2 cellular contexts compared by ENCODE assay signal in genomic region chr14:101713641-101714349, GRCh38.
TF ChIP-seq lines count a peak whose summit lies in the region.

No MANE protein-coding gene starts in this region.

TF ChIP-seq in HepG2, 621 proteins besides CTCF, POLR2A, EP300 and RAD21:
- no peak for TF ChIP-seq SP4 (CRISPR knock-in tag; IDR thresholded peaks at IDR 0.05)
- TF ChIP-seq, protein P1, sequence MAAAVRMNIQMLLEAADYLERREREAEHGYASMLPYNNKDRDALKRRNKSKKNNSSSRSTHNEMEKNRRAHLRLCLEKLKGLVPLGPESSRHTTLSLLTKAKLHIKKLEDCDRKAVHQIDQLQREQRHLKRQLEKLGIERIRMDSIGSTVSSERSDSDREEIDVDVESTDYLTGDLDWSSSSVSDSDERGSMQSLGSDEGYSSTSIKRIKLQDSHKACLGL (CRISPR knock-in tag; IDR thresholded peaks at IDR 0.05) = no peak
- no peak for TF ChIP-seq EHMT2 (IDR thresholded peaks at IDR 0.05; ENCODE audit: borderline replicate concordance, low read depth, low read length)
- TF ChIP-seq JUNB (CRISPR knock-in tag; IDR thresholded peaks at IDR 0.05; ENCODE audit: borderline replicate concordance) = no peak
- no peak for TF ChIP-seq CBX5 (CRISPR knock-in tag; IDR thresholded peaks at IDR 0.05; ENCODE audit: borderline replicate concordance)
- TF ChIP-seq ZNF335 (CRISPR knock-in tag; IDR thresholded peaks at IDR 0.05) = no peak
- TF ChIP-seq ZNF263 (CRISPR knock-in tag; IDR thresholded peaks at IDR 0.05) = no peak
- no peak for TF ChIP-seq ZNF569 (CRISPR knock-in tag; IDR thresholded peaks at IDR 0.05; ENCODE audit: borderline replicate concordance)
- TF ChIP-seq, protein P2, sequence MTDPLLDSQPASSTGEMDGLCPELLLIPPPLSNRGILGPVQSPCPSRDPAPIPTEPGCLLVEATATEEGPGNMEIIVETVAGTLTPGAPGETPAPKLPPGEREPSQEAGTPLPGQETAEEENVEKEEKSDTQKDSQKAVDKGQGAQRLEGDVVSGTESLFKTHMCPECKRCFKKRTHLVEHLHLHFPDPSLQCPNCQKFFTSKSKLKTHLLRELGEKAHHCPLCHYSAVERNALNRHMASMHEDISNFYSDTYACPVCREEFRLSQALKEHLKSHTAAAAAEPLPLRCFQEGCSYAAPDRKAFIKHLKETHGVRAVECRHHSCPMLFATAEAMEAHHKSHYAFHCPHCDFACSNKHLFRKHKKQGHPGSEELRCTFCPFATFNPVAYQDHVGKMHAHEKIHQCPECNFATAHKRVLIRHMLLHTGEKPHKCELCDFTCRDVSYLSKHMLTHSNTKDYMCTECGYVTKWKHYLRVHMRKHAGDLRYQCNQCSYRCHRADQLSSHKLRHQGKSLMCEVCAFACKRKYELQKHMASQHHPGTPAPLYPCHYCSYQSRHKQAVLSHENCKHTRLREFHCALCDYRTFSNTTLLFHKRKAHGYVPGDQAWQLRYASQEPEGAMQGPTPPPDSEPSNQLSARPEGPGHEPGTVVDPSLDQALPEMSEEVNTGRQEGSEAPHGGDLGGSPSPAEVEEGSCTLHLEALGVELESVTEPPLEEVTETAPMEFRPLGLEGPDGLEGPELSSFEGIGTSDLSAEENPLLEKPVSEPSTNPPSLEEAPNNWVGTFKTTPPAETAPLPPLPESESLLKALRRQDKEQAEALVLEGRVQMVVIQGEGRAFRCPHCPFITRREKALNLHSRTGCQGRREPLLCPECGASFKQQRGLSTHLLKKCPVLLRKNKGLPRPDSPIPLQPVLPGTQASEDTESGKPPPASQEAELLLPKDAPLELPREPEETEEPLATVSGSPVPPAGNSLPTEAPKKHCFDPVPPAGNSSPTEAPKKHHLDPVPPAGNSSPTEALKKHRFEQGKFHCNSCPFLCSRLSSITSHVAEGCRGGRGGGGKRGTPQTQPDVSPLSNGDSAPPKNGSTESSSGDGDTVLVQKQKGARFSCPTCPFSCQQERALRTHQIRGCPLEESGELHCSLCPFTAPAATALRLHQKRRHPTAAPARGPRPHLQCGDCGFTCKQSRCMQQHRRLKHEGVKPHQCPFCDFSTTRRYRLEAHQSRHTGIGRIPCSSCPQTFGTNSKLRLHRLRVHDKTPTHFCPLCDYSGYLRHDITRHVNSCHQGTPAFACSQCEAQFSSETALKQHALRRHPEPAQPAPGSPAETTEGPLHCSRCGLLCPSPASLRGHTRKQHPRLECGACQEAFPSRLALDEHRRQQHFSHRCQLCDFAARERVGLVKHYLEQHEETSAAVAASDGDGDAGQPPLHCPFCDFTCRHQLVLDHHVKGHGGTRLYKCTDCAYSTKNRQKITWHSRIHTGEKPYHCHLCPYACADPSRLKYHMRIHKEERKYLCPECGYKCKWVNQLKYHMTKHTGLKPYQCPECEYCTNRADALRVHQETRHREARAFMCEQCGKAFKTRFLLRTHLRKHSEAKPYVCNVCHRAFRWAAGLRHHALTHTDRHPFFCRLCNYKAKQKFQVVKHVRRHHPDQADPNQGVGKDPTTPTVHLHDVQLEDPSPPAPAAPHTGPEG (CRISPR knock-in tag; IDR thresholded peaks at IDR 0.05) = no peak
- TF ChIP-seq ZFP82 (CRISPR knock-in tag; IDR thresholded peaks at IDR 0.05; ENCODE audit: borderline replicate concordance) = no peak
- TF ChIP-seq, protein P3, sequence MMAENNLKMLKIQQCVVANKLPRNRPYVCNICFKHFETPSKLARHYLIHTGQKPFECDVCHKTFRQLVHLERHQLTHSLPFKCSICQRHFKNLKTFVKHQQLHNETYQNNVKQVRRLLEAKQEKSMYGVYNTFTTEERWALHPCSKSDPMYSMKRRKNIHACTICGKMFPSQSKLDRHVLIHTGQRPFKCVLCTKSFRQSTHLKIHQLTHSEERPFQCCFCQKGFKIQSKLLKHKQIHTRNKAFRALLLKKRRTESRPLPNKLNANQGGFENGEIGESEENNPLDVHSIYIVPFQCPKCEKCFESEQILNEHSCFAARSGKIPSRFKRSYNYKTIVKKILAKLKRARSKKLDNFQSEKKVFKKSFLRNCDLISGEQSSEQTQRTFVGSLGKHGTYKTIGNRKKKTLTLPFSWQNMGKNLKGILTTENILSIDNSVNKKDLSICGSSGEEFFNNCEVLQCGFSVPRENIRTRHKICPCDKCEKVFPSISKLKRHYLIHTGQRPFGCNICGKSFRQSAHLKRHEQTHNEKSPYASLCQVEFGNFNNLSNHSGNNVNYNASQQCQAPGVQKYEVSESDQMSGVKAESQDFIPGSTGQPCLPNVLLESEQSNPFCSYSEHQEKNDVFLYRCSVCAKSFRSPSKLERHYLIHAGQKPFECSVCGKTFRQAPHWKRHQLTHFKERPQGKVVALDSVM (CRISPR knock-in tag; IDR thresholded peaks at IDR 0.05) = no peak
- TF ChIP-seq PBX3 (CRISPR knock-in tag; IDR thresholded peaks at IDR 0.05; ENCODE audit: borderline replicate concordance) = no peak
TF ChIP-seq in HepG2: peak in this region for 0.

TF ChIP-seq in GM23338, 12 proteins besides CTCF, POLR2A, EP300 and RAD21:
- no peak for TF ChIP-seq JUNB (IDR thresholded peaks at IDR 0.05; ENCODE audit: unreplicated experiment)
- TF ChIP-seq REST (IDR thresholded peaks at IDR 0.05; ENCODE audit: unreplicated experiment) = no peak
- TF ChIP-seq ZNF331 (CRISPR knock-in tag; IDR thresholded peaks at IDR 0.05; ENCODE audit: low read depth) = no peak
- TF ChIP-seq EZH2 (IDR thresholded peaks at IDR 0.05; ENCODE audit: low read depth, unreplicated experiment) = no peak
- no peak for TF ChIP-seq CREB1 (CRISPR knock-in tag; IDR thresholded peaks at IDR 0.05; ENCODE audit: low read depth)
- no peak for TF ChIP-seq ETS1 (IDR thresholded peaks at IDR 0.05)
- TF ChIP-seq STAT1 (IDR thresholded peaks at IDR 0.05; ENCODE audit: unreplicated experiment) = no peak
- no peak for TF ChIP-seq ZNF114 (CRISPR knock-in tag; IDR thresholded peaks at IDR 0.05)
- no peak for TF ChIP-seq EZH2phosphoT487 (IDR thresholded peaks at IDR 0.05; ENCODE audit: unreplicated experiment)
- TF ChIP-seq NANOG (IDR thresholded peaks at IDR 0.05; ENCODE audit: borderline replicate concordance) = no peak
- no peak for TF ChIP-seq ZNF462 (CRISPR knock-in tag; IDR thresholded peaks at IDR 0.05)
- TF ChIP-seq POLR2AphosphoS5 (IDR thresholded peaks at IDR 0.05; ENCODE audit: low read depth) = no peak
